Comparison of ENCODE assay signal across 8 cellular contexts in genomic region chr1:203650012-203650836, GRCh38. TPM values are rescaled to one million over a fixed set of nuclear protein-coding genes. Genes with fewer than 3 reads are reported as not detected.
DNase-seq lines count a peak whose midpoint lies in the region; ATAC-seq and TF ChIP-seq lines count a peak whose summit lies in the region.

No MANE protein-coding gene starts in this region.

- DNase-seq in ACHN: peak; percentile 71
- peak; percentile 72 for DNase-seq in HK-2 (ENCODE audit: unreplicated experiment)
- DNase-seq in T-helper 9 cell: peak; percentile 79
- DNase-seq in left colon: peak; percentile 62 to 79
- DNase-seq in stimulated activated CD8-positive, alpha-beta memory T cell treated with anti-CD3 and anti-CD28 coated beads, Interleukin-12 subunit alpha, Interleukin-12 subunit beta, amount 100 ng/mL, for 1 hour (ENCODE audit: low read depth): peak; percentile 57
- no peak for DNase-seq in medulla oblongata (ENCODE audit: extremely low spot score)

- peak overlapping the region; percentile 58 to 77 (median 71) for H3K4me3 Mint-ChIP-seq in brain

- H3K27ac Mint-ChIP-seq in brain: peak overlapping the region; percentile 66 to 96 (median 85)

- H3K36me3 Mint-ChIP-seq in brain: peaks cover 37% of the 10 kb centered on the region

- H3K9me3 Mint-ChIP-seq in brain: no peaks in the 10 kb centered on the region

- in situ Hi-C loops in ACHN (cut with HindIII; ENCODE audit: low pct_ligation_motif_present, low pct_unique_long_range_greater_than_20kb, low sequenced_read_pairs): no loop called here

- H3K4me1 Mint-ChIP-seq in brain: peaks cover 47% of the 10 kb centered on the region

- TF ChIP-seq CTCF in brain (conservative IDR thresholded peaks at IDR 0.05): no peak

- H3K27me3 Mint-ChIP-seq in brain: no peaks in the 10 kb centered on the region

- ATAC-seq in GM19043 (IDR thresholded peaks at IDR 0.05; ENCODE audit: low read depth, unreplicated experiment) (peak; percentile 51), left colon (peak; percentile 99)

- intact Hi-C loops in left colon (cut with DNase I, micrococcal nuclease): no loop called here

RNA-seq across cellular contexts. Expression of gene ATP2B4, which starts 23.6 kb away (rescaled TPM):
- 95.2 TPM for polyA plus RNA-seq in brain (ENCODE audit: insufficient read depth, low read depth, low replicate concordance)
- total RNA-seq in left colon: 10 to 100 TPM; 17.4 to 55.8 TPM
